ENCODE assay signal across 13 cellular contexts in genomic region chr1:14926214-14926613, GRCh38.
DNase-seq lines count a peak whose midpoint lies in the region; ATAC-seq and TF ChIP-seq lines count a peak whose summit lies in the region.
"Had no signal": no experiment of that assay in that cellular context is flagged by ENCODE, and none has a peak within 500 bp of the region (broad histone marks: within the 10 kb centered on the region; RNA-seq: fewer than 3 reads in every experiment).

No MANE protein-coding gene starts in this region.

- H3K9ac ChIP-seq in adipocyte (ENCODE audit: low read length) (no peak overlapping the region), skeletal muscle satellite cell (ENCODE audit: low read depth, low read length) (peak overlapping the region; percentile 58)

- TF ChIP-seq POLR2A in ovary (IDR thresholded peaks at IDR 0.05) = no peak

- H3K36me3 Mint-ChIP-seq in activated T-cell treated with anti-CD3 and anti-CD28 coated beads, Interleukin-2, amount 50 U/mL, for 72 hours (ENCODE audit: insufficient read depth in 2 of 2) = no peaks in the 10 kb centered on the region

- H3K4me1 Mint-ChIP-seq in activated T-cell treated with anti-CD3 and anti-CD28 coated beads, Interleukin-2, amount 50 U/mL, for 72 hours (ENCODE audit: low read depth) = peaks cover 4% of the 10 kb centered on the region

- peak overlapping the region; percentile 10 to 40 for H3K4me3 Mint-ChIP-seq in activated T-cell treated with anti-CD3 and anti-CD28 coated beads, Interleukin-2, amount 50 U/mL, for 72 hours

- TF ChIP-seq CTCF in ovary (IDR thresholded peaks at IDR 0.05) = no peak

- 16 to 41% (median 25%) methylated on average over 3 of the region's 3 CpGs for WGBS in ovary, 3 donors

- no peaks in the 10 kb centered on the region for H3K9me3 Mint-ChIP-seq in activated T-cell treated with anti-CD3 and anti-CD28 coated beads, Interleukin-2, amount 50 U/mL, for 72 hours

- no peaks in the 10 kb centered on the region for H3K27me3 ChIP-seq in adipocyte (replicated peaks; ENCODE audit: control insufficient read depth, insufficient read depth, low read length)
- H3K27me3 ChIP-seq in skeletal muscle satellite cell (ENCODE audit: control insufficient read depth, insufficient read depth, low read length) = no peaks in the 10 kb centered on the region
- H3K27me3 ChIP-seq in ovary = no peaks in the 10 kb centered on the region
- H3K27me3 ChIP-seq: thyroid gland had no signal

- H3K36me3 ChIP-seq in adipocyte (ENCODE audit: control insufficient read depth, insufficient read depth, low read length, severe bottlenecking) = no peaks in the 10 kb centered on the region
- no peaks in the 10 kb centered on the region for H3K36me3 ChIP-seq in skeletal muscle satellite cell (ENCODE audit: insufficient read depth, low read length)
- H3K36me3 ChIP-seq in ovary = no peaks in the 10 kb centered on the region
- H3K36me3 ChIP-seq: thyroid gland had no signal

- TF ChIP-seq EP300 in ovary (IDR thresholded peaks at IDR 0.05) = no peak

- no peak overlapping the region for H3K27ac Mint-ChIP-seq in activated T-cell treated with anti-CD3 and anti-CD28 coated beads, Interleukin-2, amount 50 U/mL, for 72 hours

- intact Hi-C loops in ovary (cut with DNase I) = loop anchor here in 3 of 4 donors (2.0 to 10.0 kb wide), 3 partner anchors 99 to 349 kb away; no protein-coding TSS in a partner anchor

- ATAC-seq in activated T-cell treated with anti-CD3 and anti-CD28 coated beads, Interleukin-2, amount 50 U/mL, for 72 hours (replicated peaks in 1 of 2) = no peak
- ATAC-seq: activated CD4-positive, CD25-positive, alpha-beta regulatory T cell treated with anti-CD3 and anti-CD28 coated beads, Interleukin-2, amount 50 U/mL, for 24 hours had no signal

- no peak for DNase-seq in activated T-cell treated with anti-CD3 and anti-CD28 coated beads, Interleukin-2, amount 50 U/mL, for 72 hours
- DNase-seq in activated T-cell treated with anti-CD3 and anti-CD28 coated beads, Interleukin-2, amount 50 U/mL, for 1 hour = no peak
- peak; percentile 27 for DNase-seq in adipocyte (ENCODE audit: low read depth)
- DNase-seq in iris pigment epithelial cell (ENCODE audit: low read depth) = peak; percentile 57
- DNase-seq in NCI-H187 (lab: John Stamatoyannopoulos, UW) = no peak
- no peak for DNase-seq in ovary
- no peak for DNase-seq in NCI-H526 treated with DMSO at 0.1 percent for 48 hours (lab: John Stamatoyannopoulos, UW)
- DNase-seq: DMS 273 treated with DMSO at 0.1 percent for 48 hours, NCI-H1092, thyroid gland had no signal

- H3K4me1 ChIP-seq in adipocyte (ENCODE audit: control insufficient read depth, insufficient read depth, low read length) (peaks cover 17% of the 10 kb centered on the region), skeletal muscle satellite cell (ENCODE audit: control insufficient read depth, insufficient read depth, low read length) (peaks cover 40% of the 10 kb centered on the region), ovary (ENCODE audit: insufficient read depth) (peaks cover 37% of the 10 kb centered on the region)

- H3K9me3 ChIP-seq in adipocyte (ENCODE audit: control insufficient read depth, low read length) (no peaks in the 10 kb centered on the region), skeletal muscle satellite cell (replicated peaks; ENCODE audit: low read length) (no peaks in the 10 kb centered on the region), ovary (no peaks in the 10 kb centered on the region)
- H3K9me3 ChIP-seq: thyroid gland had no signal

- H3K4me2 ChIP-seq in skeletal muscle satellite cell (ENCODE audit: low read length) = peak overlapping the region; percentile 95

- H3K4me3 ChIP-seq in adipocyte (ENCODE audit: low read length) (no peak overlapping the region), skeletal muscle satellite cell (ENCODE audit: low read length) (peak overlapping the region; percentile 82), ovary (no peak overlapping the region)
- H3K4me3 ChIP-seq: SK-N-MC, thyroid gland had no signal

- H3K27me3 Mint-ChIP-seq in activated T-cell treated with anti-CD3 and anti-CD28 coated beads, Interleukin-2, amount 50 U/mL, for 72 hours (ENCODE audit: low read depth) = peaks cover 40% of the 10 kb centered on the region

- H3K27ac ChIP-seq in ovary = no peak overlapping the region
- H3K27ac ChIP-seq: SK-N-MC, thyroid gland had no signal

Comparison
In these comparisons a context has a peak if more than half of its experiments do, and no peak if none do; other contexts are left out.
1. DNase-seq: peak in adipocyte (single experiment) and iris pigment epithelial cell (single experiment); none in activated T-cell treated with anti-CD3 and anti-CD28 coated beads, Interleukin-2, amount 50 U/mL, for 72 hours (0 of 2), activated T-cell treated with anti-CD3 and anti-CD28 coated beads, Interleukin-2, amount 50 U/mL, for 1 hour (single experiment), NCI-H187 (0 of 2), ovary (0 of 5) and NCI-H526 treated with DMSO at 0.1 percent for 48 hours (single experiment).